In genomic region chr12:122471324-122472226, GRCh38 we compare ENCODE assay signal across 8 cellular contexts. TPM values are rescaled to one million over a fixed set of nuclear protein-coding genes. Genes with fewer than 3 reads are reported as not detected.
DNase-seq lines count a peak whose midpoint lies in the region; ATAC-seq and TF ChIP-seq lines count a peak whose summit lies in the region.

No MANE protein-coding gene starts in this region.

- no peaks in the 10 kb centered on the region for H3K9me3 Mint-ChIP-seq in T-cell

- H3K4me1 Mint-ChIP-seq in T-cell, result peaks cover 7 to 9% (median 8%) of the 10 kb centered on the region in 3 donors

- H3K36me3 Mint-ChIP-seq in T-cell, result peaks cover 29% of the 10 kb centered on the region

- DNase-seq in Right ventricle myocardium superior (no peak), cardiac septum (ENCODE audit: low spot score) (no peak), NCI-H1436 treated with DMSO at 0.1 percent for 48 hours (lab: John Stamatoyannopoulos, UW) (peak; percentile 28), T-cell (peak in 9 of 34 experiments; percentile 7 to 28 (median 18)), fibroblast of pulmonary artery (ENCODE audit: low read depth) (peak; percentile 86), omental fat pad (ENCODE audit: low spot score) (no peak), lower leg skin (ENCODE audit: low spot score in 2 of 2) (no peak)

- ATAC-seq in Right ventricle myocardium superior (ENCODE audit: poor library complexity) (peak; percentile 72), T-cell (replicated peaks in 1 of 4) (peak; percentile 54 to 80 (median 72)), omental fat pad (ENCODE audit: low FRiP score) (peak; percentile 34), GM18870 (IDR thresholded peaks at IDR 0.05; ENCODE audit: unreplicated experiment) (no peak)

- intact Hi-C loops in Right ventricle myocardium superior (cut with DNase I), result loop anchor here (5.0 kb wide), 1 partner anchor 69 kb away; no protein-coding TSS in a partner anchor
- intact Hi-C loops in cardiac septum (cut with DNase I), result loop anchor here (1.0 kb wide), 1 partner anchor 72 kb away; no protein-coding TSS in a partner anchor
- intact Hi-C loops in lower leg skin (cut with DNase I; ENCODE audit: low total_unique reads), result loop anchor here (10.0 kb wide), 1 partner anchor 77 kb away; no protein-coding TSS in a partner anchor

- CTCF ChIA-PET in T-cell (lab: Charles Lee), result interaction anchor here (0.5 to 4.6 kb wide), 35 partner anchors 9 to 1688 kb away, joined by 3 to 180 read pairs (median 4); partner anchors contain the start of genes CLIP1 (in 1 of the 2) and ZCCHC8 (in 1 of the 2)

- TF ChIP-seq CTCF in fibroblast of pulmonary artery (IDR thresholded peaks at IDR 0.05; ENCODE audit: low read length, missing control alignments) (peak; percentile 81), omental fat pad (IDR thresholded peaks at IDR 0.05) (peak in 1 of 3 donors; percentile 29), lower leg skin (IDR thresholded peaks at IDR 0.05) (peak in 1 of 3 donors; percentile 12)

- TF ChIP-seq POLR2A in lower leg skin (IDR thresholded peaks at IDR 0.05), result no peak

- H3K4me3 Mint-ChIP-seq in T-cell, result no peak overlapping the region

- H3K27me3 Mint-ChIP-seq in T-cell, result no peaks in the 10 kb centered on the region

- H3K4me3 ChIP-seq in fibroblast of pulmonary artery (replicated peaks; ENCODE audit: low read depth, low read length) (no peak overlapping the region), lower leg skin (ENCODE audit: low read depth, poor library complexity, severe bottlenecking) (no peak overlapping the region)

- POLR2A ChIA-PET in T-cell (lab: Charles Lee), result interaction anchor here (0.6 to 2.0 kb wide), 9 partner anchors 22 to 1986 kb away, joined by 3 to 12 read pairs (median 4); no protein-coding TSS in a partner anchor

- 30 to 36% methylated on average over 3 of the region's 3 CpGs for whole genome bisulfite sequencing in lower leg skin, 2 donors

- peak overlapping the region; percentile 12 to 49 for H3K27ac Mint-ChIP-seq in T-cell

RNA-seq across cellular contexts. Expression of gene ZCCHC8, which starts 29.2 kb away (rescaled TPM):
- total RNA-seq in Right ventricle myocardium superior, result 8.0 TPM
- 10.1 TPM for total RNA-seq in cardiac septum
- total RNA-seq in T-cell, result 10 to 100 TPM; 41.9 to 49.5 (median 45.3) TPM
- total RNA-seq in omental fat pad, result 10 to 100 TPM; 15.4 to 38.5 (median 22.9) TPM
- total RNA-seq in lower leg skin, result 10 to 100 TPM; 22.7 to 27.1 (median 25.3) TPM

RNA-seq across cellular contexts. Expression of gene CLIP1, which starts 49.1 kb away (rescaled TPM):
- total RNA-seq in Right ventricle myocardium superior (92.5 TPM), cardiac septum (107 TPM), T-cell (10 to 100 TPM; 47.2 to 69.5 (median 59.4) TPM), omental fat pad (100 to 1,000 TPM in 1 of 4 donors, 10 to 100 TPM in 3; 72.8 to 189 (median 91.7) TPM), lower leg skin (100 to 1,000 TPM; 118 to 164 (median 133) TPM)

RNA-seq across cellular contexts. Expression of gene RSRC2, which starts 55.2 kb away (rescaled TPM):
- total RNA-seq in Right ventricle myocardium superior, result 35.1 TPM
- total RNA-seq in cardiac septum, result 41.2 TPM
- total RNA-seq in T-cell, result 100 to 1,000 TPM in 3 of 5 donors, 10 to 100 TPM in 2; 92.8 to 237 (median 108) TPM
- 100 to 1,000 TPM in 2 of 4 donors, 10 to 100 TPM in 2; 59.4 to 126 (median 100.0) TPM for total RNA-seq in omental fat pad
- 10 to 100 TPM; 44.2 to 97.9 (median 50.7) TPM for total RNA-seq in lower leg skin

RNA-seq across cellular contexts. Expression of gene KNTC1, which starts 55.5 kb away (rescaled TPM):
- 2.3 TPM for total RNA-seq in Right ventricle myocardium superior
- total RNA-seq in cardiac septum, result 2.7 TPM
- 10 to 100 TPM; 26.2 to 35.7 (median 29.2) TPM for total RNA-seq in T-cell
- total RNA-seq in omental fat pad, result 10 to 100 TPM in 3 of 4 donors, 1 to 10 TPM in 1; 7.4 to 24.4 (median 11.9) TPM
- total RNA-seq in lower leg skin, result 10 to 100 TPM in 2 of 4 donors, 1 to 10 TPM in 2; 3.8 to 13.1 (median 10.4) TPM

Comparison
In these comparisons a context has a peak if more than half of its experiments do, and no peak if none do; other contexts are left out.
1. DNase-seq: peak in NCI-H1436 treated with DMSO at 0.1 percent for 48 hours (single experiment) and fibroblast of pulmonary artery (single experiment); none in Right ventricle myocardium superior (single experiment), cardiac septum (single experiment), omental fat pad (single experiment) and lower leg skin (0 of 2).